8 cellular contexts compared by ENCODE assay signal in genomic region chrX:136880003-136880451, GRCh38. TPM values are rescaled to one million over a fixed set of nuclear protein-coding genes. Genes with fewer than 3 reads are reported as not detected.
DNase-seq lines count a peak whose midpoint lies in the region; ATAC-seq and TF ChIP-seq lines count a peak whose summit lies in the region.

No MANE protein-coding gene starts in this region.

- H3K36me3 Mint-ChIP-seq in activated naive CD8-positive, alpha-beta T cell: peaks cover 10% of the 10 kb centered on the region

- no peaks in the 10 kb centered on the region for H3K27me3 ChIP-seq in OCI-LY3 (ENCODE audit: low read depth, low read length)
- no peaks in the 10 kb centered on the region for H3K27me3 ChIP-seq in left ventricle myocardium inferior (ENCODE audit: low read depth)

- peak overlapping the region; percentile 99 for H3K9ac ChIP-seq in OCI-LY3 (ENCODE audit: low read length)

- peaks cover 7% of the 10 kb centered on the region; the same call in 1 of the 2 replicates for H3K4me1 ChIP-seq in OCI-LY3 (ENCODE audit: low read length)
- peaks cover 22% of the 10 kb centered on the region for H3K4me1 ChIP-seq in left ventricle myocardium inferior

- H3K27ac Mint-ChIP-seq in activated naive CD8-positive, alpha-beta T cell: peak overlapping the region; percentile 99

- intact Hi-C loops in left ventricle myocardium inferior (cut with micrococcal nuclease): no loop called here

- H3K4me1 Mint-ChIP-seq in activated naive CD8-positive, alpha-beta T cell (ENCODE audit: low read depth): peaks cover 25% of the 10 kb centered on the region

- peaks cover 32% of the 10 kb centered on the region for H3K36me3 ChIP-seq in OCI-LY3 (replicated peaks; ENCODE audit: low read depth, low read length)
- H3K36me3 ChIP-seq in left ventricle myocardium inferior: peaks cover 29% of the 10 kb centered on the region

- peaks cover 56% of the 10 kb centered on the region for H3K79me2 ChIP-seq in OCI-LY3 (ENCODE audit: low read length)

- peaks cover 12% of the 10 kb centered on the region for H4K20me1 ChIP-seq in OCI-LY3 (ENCODE audit: insufficient read depth, low read length)

- H3K9me3 Mint-ChIP-seq in activated naive CD8-positive, alpha-beta T cell (ENCODE audit: low read depth): no peaks in the 10 kb centered on the region

- no peak overlapping the region for H2AFZ ChIP-seq in OCI-LY3 (ENCODE audit: low read depth, low read length)

- DNase-seq in G401 (ENCODE audit: low spot score): peak; percentile 27
- peak; percentile 20 for DNase-seq in left ventricle myocardium inferior
- no peak for DNase-seq in retinal pigment epithelial cell (ENCODE audit: low read depth)
- DNase-seq in KBM-7: no peak
- no peak for DNase-seq in GOT3 (lab: John Stamatoyannopoulos, UW)

- in situ Hi-C loops in G401 (cut with HindIII; ENCODE audit: low sequenced_read_pairs) (no loop called here), KBM-7 (cut with MboI; ENCODE audit: low pct_unique_long_range_greater_than_20kb, low sequenced_read_pairs) (no loop called here)

- H3K4me3 Mint-ChIP-seq in activated naive CD8-positive, alpha-beta T cell: peak overlapping the region; percentile 95

- H3K27ac ChIP-seq in OCI-LY3 (ENCODE audit: low read length): peak overlapping the region; percentile 77
- peak overlapping the region; percentile 93 for H3K27ac ChIP-seq in left ventricle myocardium inferior (replicated peaks)

- peak; percentile 15 for ATAC-seq in HG02610 (IDR thresholded peaks at IDR 0.05; ENCODE audit: unreplicated experiment)

- H3K9me3 ChIP-seq in OCI-LY3 (ENCODE audit: insufficient read depth, low read length) (no peaks in the 10 kb centered on the region), left ventricle myocardium inferior (replicated peaks) (no peaks in the 10 kb centered on the region)

- no peak for TF ChIP-seq CTCF in OCI-LY3 (IDR thresholded peaks at IDR 0.05; ENCODE audit: low read depth, low read length)
- no peak for TF ChIP-seq CTCF in left ventricle myocardium inferior (IDR thresholded peaks at IDR 0.05; ENCODE audit: borderline replicate concordance)
- TF ChIP-seq CTCF in retinal pigment epithelial cell (conservative IDR thresholded peaks at IDR 0.05; ENCODE audit: low read depth, low read length): no peak

- H3K27me3 Mint-ChIP-seq in activated naive CD8-positive, alpha-beta T cell: no peaks in the 10 kb centered on the region

- peak overlapping the region; percentile 90 for H3K4me3 ChIP-seq in OCI-LY3 (ENCODE audit: low read length)
- H3K4me3 ChIP-seq in left ventricle myocardium inferior: peak overlapping the region; percentile 83
- peak overlapping the region; percentile 93 for H3K4me3 ChIP-seq in retinal pigment epithelial cell (ENCODE audit: low read length)

- peak overlapping the region; percentile 74 for H3K4me2 ChIP-seq in OCI-LY3 (ENCODE audit: low read length)

RNA-seq across cellular contexts. Expression of gene RBMX, which starts 0.5 kb away (rescaled TPM):
- total RNA-seq in G401 (2014; rRNA removed; shearing (Covaris generic)): 433 and 563 TPM in 2 replicates
- total RNA-seq in left ventricle myocardium inferior: 77.2 TPM

Comparison
In these comparisons a context has a peak if more than half of its experiments do, and no peak if none do; other contexts are left out.
1. DNase-seq: peak in G401 (single experiment) and left ventricle myocardium inferior (single experiment); none in retinal pigment epithelial cell (single experiment), KBM-7 (single experiment) and GOT3 (single experiment).
2. Peak in every context shown above with its lines, with median percentiles within 50 percentile points of each other: H3K4me3 ChIP-seq.